ENCODE assay signal across 1 cellular context in genomic region chr16:51198349-51198748, GRCh38.
TF ChIP-seq lines count a peak whose summit lies in the region.

No MANE protein-coding gene starts in this region.

TF ChIP-seq in HEK293, 187 proteins besides CTCF, POLR2A, EP300 and RAD21 (continued from another document and continues in another):
- TF ChIP-seq ZNF26 (tag by site-specific recombination; IDR thresholded peaks at IDR 0.05) (no peak), HIC1 (tag by site-specific recombination; IDR thresholded peaks at IDR 0.05) (no peak), ZNF660 (tag by site-specific recombination; IDR thresholded peaks at IDR 0.05) (no peak), SP7 (tag by site-specific recombination; IDR thresholded peaks at IDR 0.05) (no peak), PRDM4 (tag by site-specific recombination; IDR thresholded peaks at IDR 0.05) (no peak), ZNF623 (tag by site-specific recombination; IDR thresholded peaks at IDR 0.05) (peak; percentile 49; the same call in 1 of the 2 replicates), ZFP69B (tag by site-specific recombination; IDR thresholded peaks at IDR 0.05) (no peak), GLI2 (tag by site-specific recombination; IDR thresholded peaks at IDR 0.05; ENCODE audit: borderline replicate concordance, low read depth) (no peak; the same call in 1 of the 2 replicates), ZNF555 (tag by site-specific recombination; conservative IDR thresholded peaks at IDR 0.05) (peak; percentile 76), TCF7L2 (IDR thresholded peaks at IDR 0.05; ENCODE audit: borderline replicate concordance, low read depth, low read length) (no peak), ZNF155 (tag by site-specific recombination; IDR thresholded peaks at IDR 0.05) (no peak), KLF17 (tag by site-specific recombination; IDR thresholded peaks at IDR 0.05) (no peak), ZBTB8A (tag by site-specific recombination; IDR thresholded peaks at IDR 0.05) (peak; percentile 57), ZNF423 (tag by site-specific recombination; IDR thresholded peaks at IDR 0.05) (no peak), ZNF558 (tag by site-specific recombination; IDR thresholded peaks at IDR 0.05) (0 out of 2 replicates have a peak, but pooled peaks have one; percentile 22), ZFP41 (tag by site-specific recombination; IDR thresholded peaks at IDR 0.05; ENCODE audit: borderline replicate concordance) (no peak), ZNF548 (tag by site-specific recombination; IDR thresholded peaks at IDR 0.05) (no peak), ZNF791 (tag by site-specific recombination; IDR thresholded peaks at IDR 0.05) (no peak), SP3 (tag by site-specific recombination; IDR thresholded peaks at IDR 0.05) (no peak), ZBTB26 (tag by site-specific recombination; optimal IDR thresholded peaks at IDR 0.05) (no peak), ZXDB (tag by site-specific recombination; IDR thresholded peaks at IDR 0.05) (peak; percentile 61; the same call in 1 of the 2 replicates), ATF2 (tag by site-specific recombination; IDR thresholded peaks at IDR 0.05; ENCODE audit: low read depth) (no peak), ZNF266 (tag by site-specific recombination; IDR thresholded peaks at IDR 0.05; ENCODE audit: low read depth) (peak; percentile 46; the same call in 1 of the 2 replicates), ZBTB17 (tag by site-specific recombination; IDR thresholded peaks at IDR 0.05) (no peak), ZNF561 (tag by site-specific recombination; IDR thresholded peaks at IDR 0.05; ENCODE audit: borderline replicate concordance) (no peak), SALL2 (tag by site-specific recombination; IDR thresholded peaks at IDR 0.05; ENCODE audit: borderline replicate concordance) (no peak), ZNF311 (tag by site-specific recombination; IDR thresholded peaks at IDR 0.05; ENCODE audit: borderline replicate concordance) (no peak), GLIS1 (tag by site-specific recombination; IDR thresholded peaks at IDR 0.05) (no peak), ZSCAN16 (tag by site-specific recombination; IDR thresholded peaks at IDR 0.05) (no peak), ZNF513 (tag by site-specific recombination; IDR thresholded peaks at IDR 0.05) (no peak), ZNF132 (tag by site-specific recombination; IDR thresholded peaks at IDR 0.05; ENCODE audit: borderline replicate concordance) (no peak), ZSCAN30 (tag by site-specific recombination; IDR thresholded peaks at IDR 0.05) (no peak), ZNF433 (tag by site-specific recombination; IDR thresholded peaks at IDR 0.05; ENCODE audit: low read depth) (no peak), ZNF664 (tag by site-specific recombination; IDR thresholded peaks at IDR 0.05) (0 out of 2 replicates have a peak, but pooled peaks have one; percentile 32), ZNF843 (tag by site-specific recombination; IDR thresholded peaks at IDR 0.05) (no peak), ZNF274 (IDR thresholded peaks at IDR 0.05; ENCODE audit: low read length) (no peak), ZNF274 (tag by site-specific recombination; IDR thresholded peaks at IDR 0.05; ENCODE audit: borderline replicate concordance) (no peak), SETDB1 (IDR thresholded peaks at IDR 0.05; ENCODE audit: insufficient read length, low read length) (no peak), MYNN (tag by site-specific recombination; IDR thresholded peaks at IDR 0.05; ENCODE audit: borderline replicate concordance) (no peak), ZNF621 (tag by site-specific recombination; IDR thresholded peaks at IDR 0.05) (no peak), KLF10 (tag by site-specific recombination; IDR thresholded peaks at IDR 0.05) (no peak), ZNF16 (tag by site-specific recombination; IDR thresholded peaks at IDR 0.05; ENCODE audit: low read depth) (no peak), ZNF629 (tag by site-specific recombination; IDR thresholded peaks at IDR 0.05) (no peak), ZNF140 (tag by site-specific recombination; IDR thresholded peaks at IDR 0.05) (peak; percentile 40; the same call in 1 of the 2 replicates), RBAK (tag by site-specific recombination; IDR thresholded peaks at IDR 0.05) (no peak), ZNF138 (tag by site-specific recombination; IDR thresholded peaks at IDR 0.05; ENCODE audit: borderline replicate concordance) (no peak), ZNF560 (tag by site-specific recombination; IDR thresholded peaks at IDR 0.05; ENCODE audit: borderline replicate concordance) (0 out of 2 replicates have a peak, but pooled peaks have one; percentile 8), BCL6B (tag by site-specific recombination; IDR thresholded peaks at IDR 0.05) (no peak), ZNF169 (tag by site-specific recombination; IDR thresholded peaks at IDR 0.05) (no peak), PBX3 (CRISPR knock-in tag; IDR thresholded peaks at IDR 0.05) (no peak), KLF9 (tag by site-specific recombination; IDR thresholded peaks at IDR 0.05; ENCODE audit: low read depth) (no peak), ZNF157 (tag by site-specific recombination; IDR thresholded peaks at IDR 0.05) (no peak), ZNF707 (tag by site-specific recombination; IDR thresholded peaks at IDR 0.05) (no peak), ZNF148 (tag by site-specific recombination; IDR thresholded peaks at IDR 0.05; ENCODE audit: borderline replicate concordance) (no peak)
